In the genomic region with DNA sequence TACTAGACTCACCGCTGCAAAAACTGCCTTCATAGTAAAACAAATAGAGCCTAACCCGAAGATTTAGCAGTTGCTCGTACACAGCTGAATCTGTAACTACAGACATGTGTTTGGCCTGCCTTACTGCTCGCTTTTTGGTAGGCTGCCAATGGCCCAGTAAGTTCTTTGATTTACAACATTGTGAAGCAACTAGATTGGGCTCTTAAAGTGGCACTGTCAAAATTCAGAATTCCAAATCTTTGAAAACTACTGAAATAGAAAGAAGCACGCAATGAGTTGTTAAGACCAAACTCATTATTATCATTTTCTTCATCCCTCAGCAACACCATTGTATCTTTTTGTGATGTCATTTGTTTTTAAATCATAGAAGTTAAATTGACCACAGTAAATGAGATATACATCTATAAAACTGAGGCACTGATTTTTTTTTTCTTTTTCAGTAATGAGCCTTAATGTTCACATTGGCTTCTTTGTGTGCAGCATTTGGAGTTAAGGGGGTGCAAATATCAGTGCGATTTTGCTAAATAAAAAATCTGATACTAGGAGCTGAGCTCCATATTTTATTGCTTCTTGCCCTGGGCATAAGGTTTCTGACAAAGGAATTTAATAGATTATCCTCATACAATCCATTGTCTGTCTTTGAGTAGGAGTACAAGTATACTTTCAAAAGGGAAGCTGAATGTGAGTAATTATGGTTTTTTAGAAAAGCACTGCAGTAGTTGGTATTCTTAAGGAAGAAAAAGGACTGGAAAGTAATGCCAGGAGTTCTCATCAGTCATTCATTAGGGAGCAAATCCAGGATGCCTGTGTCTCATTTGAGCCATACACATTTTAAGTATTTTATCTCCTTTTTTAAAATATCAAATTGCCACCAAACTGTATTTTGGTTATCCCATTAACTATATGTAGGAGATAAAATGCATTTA, we compare ENCODE assay signal across 10 cellular contexts.
A peak's percentile ranks its signal among the peaks of the same experiment; 100 is the strongest.
DNase-seq lines count a peak whose midpoint lies in the region; ATAC-seq and TF ChIP-seq lines count a peak whose summit lies in the region.
"Had no signal": no experiment of that assay in that cellular context is flagged by ENCODE, and none has a peak within 500 bp of the region (broad histone marks: within the 10 kb centered on the region; RNA-seq: fewer than 3 reads in every experiment).

No MANE protein-coding gene starts in this region.

- H3K27me3 ChIP-seq in aorta (ENCODE audit: control insufficient read depth in 1 of 2, insufficient read depth in 2 of 2, low read length in 1 of 2), result no peaks in the 10 kb centered on the region
- H3K27me3 ChIP-seq in PC-9 (ENCODE audit: insufficient read depth, low read depth), result no peaks in the 10 kb centered on the region
- H3K27me3 ChIP-seq: cardiac muscle cell had no signal

- no peaks in the 10 kb centered on the region for H3K36me3 ChIP-seq in aorta (ENCODE audit: control insufficient read depth in 1 of 2, insufficient read depth in 2 of 2, low read length in 1 of 2)
- peaks cover 42% of the 10 kb centered on the region for H3K36me3 ChIP-seq in PC-9 (ENCODE audit: low read depth)
- H3K36me3 ChIP-seq: cardiac muscle cell had no signal

- no TSS peak for BruUV-seq in PC-9 (replicated peaks; lab: Mats Ljungman, UMichigan)

- ATAC-seq in Right ventricle myocardium inferior (peak; percentile 92), aorta (ENCODE audit: low FRiP score) (peak; percentile 89), GM21390 (IDR thresholded peaks at IDR 0.05; ENCODE audit: unreplicated experiment) (no peak)

- H3K4me3 ChIP-seq in aorta (ENCODE audit: low read length in 2 of 2) (no peak overlapping the region), PC-9 (no peak overlapping the region)
- H3K4me3 ChIP-seq: cardiac muscle cell had no signal

- peak; percentile 79 for DNase-seq in Right ventricle myocardium inferior (ENCODE audit: missing footprints)
- DNase-seq in cardiac septum (ENCODE audit: low spot score), result no peak
- DNase-seq in cerebellum (ENCODE audit: low spot score), result peak; percentile 7
- peak; percentile 91 for DNase-seq in medulla oblongata (ENCODE audit: extremely low spot score)
- DNase-seq in aorta, result peak in 1 of 2 donors; percentile 84
- no peak for DNase-seq in activated naive CD4-positive, alpha-beta T cell treated with anti-CD3 and anti-CD28 coated beads, Interleukin-2, amount 50 U/mL, for 16 hours
- DNase-seq in PC-9, result no peak
- DNase-seq: stimulated activated CD8-positive, alpha-beta memory T cell treated with anti-CD3 and anti-CD28 coated beads, Interleukin-4, amount 100 ng/mL, for 48 hours had no signal

- peaks cover 34% of the 10 kb centered on the region for H3F3A ChIP-seq in PC-9 (ENCODE audit: insufficient read depth, low read depth)

- no peak overlapping the region for H2AFZ ChIP-seq in PC-9

- H4K20me1 ChIP-seq in PC-9 (ENCODE audit: insufficient read depth), result no peaks in the 10 kb centered on the region

- no peak overlapping the region for H3K4me2 ChIP-seq in PC-9

- H3K4me1 ChIP-seq in aorta (ENCODE audit: control insufficient read depth in 1 of 2, insufficient read depth in 2 of 2, low read length in 2 of 2), result peaks cover 5% of the 10 kb centered on the region in 2 donors
- peaks cover 45% of the 10 kb centered on the region for H3K4me1 ChIP-seq in PC-9 (replicated peaks; ENCODE audit: insufficient read depth)

- CTCF ChIA-PET in PC-9 (lab: Charles Lee), result no interaction called here

- POLR2A ChIA-PET in PC-9 (lab: Charles Lee; ENCODE audit: unreplicated experiment), result interaction anchor here (0.5 kb wide), 1 partner anchor 88 kb away, joined by 5 read pairs; no protein-coding TSS in a partner anchor

- H3K79me2 ChIP-seq in PC-9 (ENCODE audit: low read depth), result peaks cover 4% of the 10 kb centered on the region; the same call in 1 of the 2 replicates

- intact Hi-C loops in Right ventricle myocardium inferior (cut with DNase I), result no loop called here
- intact Hi-C loops in cardiac septum (cut with DNase I), result loop anchor here (5.0 kb wide), 1 partner anchor 241 kb away; a partner anchor contains a TSS
- intact Hi-C loops in aorta (cut with DNase I), result loop anchor here in 1 of 2 donors (10.0 kb wide), 1 partner anchor 239 kb away; a partner anchor contains a TSS
- intact Hi-C loops in PC-9 (cut with micrococcal nuclease; ENCODE audit: unreplicated experiment), result no loop called here

- H3K9me2 ChIP-seq in PC-9 (ENCODE audit: insufficient read depth), result no peaks in the 10 kb centered on the region

- H3K27ac ChIP-seq in aorta (ENCODE audit: low read depth in 1 of 2, low read length in 2 of 2) (no peak overlapping the region), PC-9 (no peak overlapping the region)
- H3K27ac ChIP-seq: cardiac muscle cell had no signal

- WGBS in aorta, 2 donors, result 14 to 17% methylated on average over 6 of the region's 6 CpGs

- no peaks in the 10 kb centered on the region for H3K9me3 ChIP-seq in aorta (ENCODE audit: control insufficient read depth, low read length)
- no peaks in the 10 kb centered on the region for H3K9me3 ChIP-seq in PC-9 (ENCODE audit: insufficient read depth, low read depth)

- no peak for TF ChIP-seq CTCF in PC-9 (conservative IDR thresholded peaks at IDR 0.05)

Comparison
In these comparisons a context has a peak if more than half of its experiments do, and no peak if none do; other contexts are left out.
1. DNase-seq: peak in Right ventricle myocardium inferior (single experiment), cerebellum (single experiment) and medulla oblongata (single experiment); none in cardiac septum (single experiment), activated naive CD4-positive, alpha-beta T cell treated with anti-CD3 and anti-CD28 coated beads, Interleukin-2, amount 50 U/mL, for 16 hours (single experiment) and PC-9 (0 of 2).